Comparison of ENCODE assay signal across 8 cellular contexts in genomic region chr15:22979069-22979698, GRCh38. TPM values are rescaled to one million over a fixed set of nuclear protein-coding genes. Genes with fewer than 3 reads are reported as not detected.
A peak's percentile ranks its signal among the peaks of the same experiment; 100 is the strongest.
DNase-seq lines count a peak whose midpoint lies in the region; ATAC-seq lines count a peak whose summit lies in the region.

No MANE protein-coding gene starts in this region.

- H3K27me3 ChIP-seq in ACC112 (ENCODE audit: insufficient read depth, low read length) (no peaks in the 10 kb centered on the region), right cardiac atrium (ENCODE audit: control insufficient read depth, insufficient read depth) (no peaks in the 10 kb centered on the region), rectal smooth muscle tissue (ENCODE audit: control insufficient read depth, insufficient read depth, low read length) (no peaks in the 10 kb centered on the region)

- intact Hi-C loops in right cardiac atrium (cut with DNase I), result no loop called here

- peaks cover 50% of the 10 kb centered on the region for H3K79me2 ChIP-seq in ACC112 (ENCODE audit: control insufficient read depth, insufficient read depth, low read length, unreplicated experiment)

- H2AFZ ChIP-seq in ACC112 (ENCODE audit: low read length, unreplicated experiment), result peak overlapping the region; percentile 92

- peak overlapping the region; percentile 59; the same call in 1 of the 2 replicates for H3K27ac ChIP-seq in ACC112 (ENCODE audit: low read depth, low read length)
- peak overlapping the region; percentile 75 for H3K27ac ChIP-seq in right cardiac atrium (ENCODE audit: low read length)
- peak overlapping the region; percentile 19 for H3K27ac ChIP-seq in rectal smooth muscle tissue (ENCODE audit: low read depth, low read length)

- DNase-seq in OCI-M1 (lab: John Stamatoyannopoulos, UW), result peak; percentile 60
- peak; percentile 40 for DNase-seq in amniotic epithelial cell (ENCODE audit: low read depth)
- peak; percentile 66 to 85 (median 82) for DNase-seq in right cardiac atrium

- H3K4me3 ChIP-seq in ACC112 (ENCODE audit: low read depth, low read length) (peak overlapping the region; percentile 100), right cardiac atrium (ENCODE audit: low read length) (peak overlapping the region; percentile 98), rectal smooth muscle tissue (ENCODE audit: low read length) (peak overlapping the region; percentile 80)

- no peaks in the 10 kb centered on the region for H3K36me3 ChIP-seq in ACC112 (ENCODE audit: insufficient read depth, low read length)
- no peaks in the 10 kb centered on the region for H3K36me3 ChIP-seq in rectal smooth muscle tissue (ENCODE audit: control insufficient read depth, insufficient read depth, low read length)

- no peaks in the 10 kb centered on the region for H3K9me3 ChIP-seq in right cardiac atrium (ENCODE audit: control insufficient read depth, low read length)

- peak; percentile 59 for ATAC-seq in GM18511 (IDR thresholded peaks at IDR 0.05; ENCODE audit: unreplicated experiment)
- peak; percentile 37 for ATAC-seq in HG03045 (IDR thresholded peaks at IDR 0.05; ENCODE audit: unreplicated experiment)
- peak; percentile 65 to 67 for ATAC-seq in right cardiac atrium
- no peak for ATAC-seq in GM19328 (IDR thresholded peaks at IDR 0.05; ENCODE audit: unreplicated experiment)

- peaks cover 6% of the 10 kb centered on the region for H3K4me1 ChIP-seq in ACC112 (ENCODE audit: control insufficient read depth, insufficient read depth, low read length, unreplicated experiment)
- no peaks in the 10 kb centered on the region for H3K4me1 ChIP-seq in right cardiac atrium (ENCODE audit: control insufficient read depth, insufficient read depth, low read length)
- H3K4me1 ChIP-seq in rectal smooth muscle tissue (ENCODE audit: control insufficient read depth, insufficient read depth, low read length), result no peaks in the 10 kb centered on the region

- under 1% methylated on average over 54 of the region's 54 CpGs for WGBS in right cardiac atrium

- H3K9ac ChIP-seq in rectal smooth muscle tissue (ENCODE audit: low read length), result peak overlapping the region; percentile 13

RNA-seq across cellular contexts. Expression of gene CYFIP1, which starts 1.0 kb away (rescaled TPM):
- 10 to 100 TPM; 30.3 to 42.5 (median 36.3) TPM for total RNA-seq in right cardiac atrium
- polyA plus RNA-seq in right cardiac atrium, result 12.2 TPM

Comparison
In these comparisons a context has a peak if more than half of its experiments do, and no peak if none do; other contexts are left out.
1. H3K27ac ChIP-seq: peak in every context shown above with its lines; median percentile 75 in right cardiac atrium; 59 in ACC112; 19 in rectal smooth muscle tissue.